ENCODE assay signal across 1 cellular context in the genomic region with DNA sequence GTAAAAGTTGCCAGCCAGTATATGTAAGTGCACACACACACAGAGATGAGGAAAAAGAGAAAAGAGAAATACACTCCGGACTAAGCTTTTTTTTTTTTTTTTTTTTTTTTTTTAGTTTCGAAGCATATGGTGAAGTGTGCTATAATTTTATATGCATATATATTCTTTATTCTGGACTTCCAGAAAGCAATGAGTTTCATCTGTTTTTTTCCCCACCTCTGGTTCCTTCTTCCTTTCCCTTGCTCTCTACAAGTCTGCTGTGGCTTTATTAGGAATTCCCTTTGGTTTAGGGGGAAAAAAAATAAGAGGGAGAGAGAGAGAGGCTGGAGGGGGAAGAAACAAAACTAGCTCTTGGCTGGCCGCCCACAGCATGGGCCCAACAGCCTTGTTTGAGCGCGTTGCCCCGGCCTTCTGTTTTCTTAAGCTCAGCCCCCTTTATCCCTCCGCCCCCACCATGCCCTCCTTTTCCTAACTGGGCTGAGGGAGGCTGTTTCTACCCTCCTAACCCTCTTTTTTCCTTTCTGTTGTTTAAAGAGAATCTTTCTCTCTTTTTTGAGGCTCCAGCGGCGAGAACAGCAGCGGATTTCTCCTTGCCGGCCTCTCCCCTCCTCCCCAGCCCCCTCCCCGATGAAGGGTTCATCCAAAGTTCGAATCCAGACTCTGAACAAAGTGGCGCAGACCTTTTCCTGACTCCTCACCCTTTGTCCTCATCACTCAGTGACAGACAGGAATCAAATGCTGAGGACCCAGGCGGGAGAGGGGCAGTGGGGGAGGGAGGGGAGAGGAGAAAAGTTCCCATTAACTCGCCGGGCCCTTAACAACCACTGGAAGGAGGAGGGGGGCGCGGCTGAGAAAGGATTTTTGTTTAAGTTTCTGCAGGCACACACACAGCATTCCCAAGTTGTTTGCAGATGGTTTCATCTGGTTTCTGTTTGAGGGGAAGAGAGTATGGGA.
TF ChIP-seq lines count a peak whose summit lies in the region.

No MANE protein-coding gene starts in this region.

TF ChIP-seq in liver, 16 proteins besides CTCF, POLR2A, EP300 and RAD21:
- TF ChIP-seq, protein P1, sequence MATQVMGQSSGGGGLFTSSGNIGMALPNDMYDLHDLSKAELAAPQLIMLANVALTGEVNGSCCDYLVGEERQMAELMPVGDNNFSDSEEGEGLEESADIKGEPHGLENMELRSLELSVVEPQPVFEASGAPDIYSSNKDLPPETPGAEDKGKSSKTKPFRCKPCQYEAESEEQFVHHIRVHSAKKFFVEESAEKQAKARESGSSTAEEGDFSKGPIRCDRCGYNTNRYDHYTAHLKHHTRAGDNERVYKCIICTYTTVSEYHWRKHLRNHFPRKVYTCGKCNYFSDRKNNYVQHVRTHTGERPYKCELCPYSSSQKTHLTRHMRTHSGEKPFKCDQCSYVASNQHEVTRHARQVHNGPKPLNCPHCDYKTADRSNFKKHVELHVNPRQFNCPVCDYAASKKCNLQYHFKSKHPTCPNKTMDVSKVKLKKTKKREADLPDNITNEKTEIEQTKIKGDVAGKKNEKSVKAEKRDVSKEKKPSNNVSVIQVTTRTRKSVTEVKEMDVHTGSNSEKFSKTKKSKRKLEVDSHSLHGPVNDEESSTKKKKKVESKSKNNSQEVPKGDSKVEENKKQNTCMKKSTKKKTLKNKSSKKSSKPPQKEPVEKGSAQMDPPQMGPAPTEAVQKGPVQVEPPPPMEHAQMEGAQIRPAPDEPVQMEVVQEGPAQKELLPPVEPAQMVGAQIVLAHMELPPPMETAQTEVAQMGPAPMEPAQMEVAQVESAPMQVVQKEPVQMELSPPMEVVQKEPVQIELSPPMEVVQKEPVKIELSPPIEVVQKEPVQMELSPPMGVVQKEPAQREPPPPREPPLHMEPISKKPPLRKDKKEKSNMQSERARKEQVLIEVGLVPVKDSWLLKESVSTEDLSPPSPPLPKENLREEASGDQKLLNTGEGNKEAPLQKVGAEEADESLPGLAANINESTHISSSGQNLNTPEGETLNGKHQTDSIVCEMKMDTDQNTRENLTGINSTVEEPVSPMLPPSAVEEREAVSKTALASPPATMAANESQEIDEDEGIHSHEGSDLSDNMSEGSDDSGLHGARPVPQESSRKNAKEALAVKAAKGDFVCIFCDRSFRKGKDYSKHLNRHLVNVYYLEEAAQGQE (IDR thresholded peaks at IDR 0.05), result no peak
- TF ChIP-seq, protein P2, sequence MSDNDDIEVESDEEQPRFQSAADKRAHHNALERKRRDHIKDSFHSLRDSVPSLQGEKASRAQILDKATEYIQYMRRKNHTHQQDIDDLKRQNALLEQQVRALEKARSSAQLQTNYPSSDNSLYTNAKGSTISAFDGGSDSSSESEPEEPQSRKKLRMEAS (IDR thresholded peaks at IDR 0.05), result no peak
- TF ChIP-seq TAF1 (conservative IDR thresholded peaks at IDR 0.05), result no peak
- TF ChIP-seq YY1 (IDR thresholded peaks at IDR 0.05), result no peak
- TF ChIP-seq HNF4A (conservative IDR thresholded peaks at IDR 0.05), result peak in 1 of 2 donors; percentile 13
- TF ChIP-seq EGR1 (IDR thresholded peaks at IDR 0.05; ENCODE audit: low read depth in 2 of 2), result no peak
- no peak for TF ChIP-seq FOXA1 (IDR thresholded peaks at IDR 0.05)
- TF ChIP-seq, protein P3, sequence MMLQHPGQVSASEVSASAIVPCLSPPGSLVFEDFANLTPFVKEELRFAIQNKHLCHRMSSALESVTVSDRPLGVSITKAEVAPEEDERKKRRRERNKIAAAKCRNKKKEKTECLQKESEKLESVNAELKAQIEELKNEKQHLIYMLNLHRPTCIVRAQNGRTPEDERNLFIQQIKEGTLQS (IDR thresholded peaks at IDR 0.05), result no peak
- TF ChIP-seq, protein P4, sequence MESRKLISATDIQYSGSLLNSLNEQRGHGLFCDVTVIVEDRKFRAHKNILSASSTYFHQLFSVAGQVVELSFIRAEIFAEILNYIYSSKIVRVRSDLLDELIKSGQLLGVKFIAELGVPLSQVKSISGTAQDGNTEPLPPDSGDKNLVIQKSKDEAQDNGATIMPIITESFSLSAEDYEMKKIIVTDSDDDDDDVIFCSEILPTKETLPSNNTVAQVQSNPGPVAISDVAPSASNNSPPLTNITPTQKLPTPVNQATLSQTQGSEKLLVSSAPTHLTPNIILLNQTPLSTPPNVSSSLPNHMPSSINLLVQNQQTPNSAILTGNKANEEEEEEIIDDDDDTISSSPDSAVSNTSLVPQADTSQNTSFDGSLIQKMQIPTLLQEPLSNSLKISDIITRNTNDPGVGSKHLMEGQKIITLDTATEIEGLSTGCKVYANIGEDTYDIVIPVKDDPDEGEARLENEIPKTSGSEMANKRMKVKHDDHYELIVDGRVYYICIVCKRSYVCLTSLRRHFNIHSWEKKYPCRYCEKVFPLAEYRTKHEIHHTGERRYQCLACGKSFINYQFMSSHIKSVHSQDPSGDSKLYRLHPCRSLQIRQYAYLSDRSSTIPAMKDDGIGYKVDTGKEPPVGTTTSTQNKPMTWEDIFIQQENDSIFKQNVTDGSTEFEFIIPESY (IDR thresholded peaks at IDR 0.05), result no peak
- TF ChIP-seq FOXA2 (IDR thresholded peaks at IDR 0.05), result no peak
- TF ChIP-seq HNF4G (IDR thresholded peaks at IDR 0.05), result no peak
- TF ChIP-seq JUND (IDR thresholded peaks at IDR 0.05), result no peak
- TF ChIP-seq NR2F2 (IDR thresholded peaks at IDR 0.05), result peak; percentile 78
- TF ChIP-seq GABPA (IDR thresholded peaks at IDR 0.05 in 1 of 2, conservative IDR thresholded peaks at IDR 0.05 in 1 of 2), result no peak
- TF ChIP-seq RXRA (IDR thresholded peaks at IDR 0.05), result peak; percentile 62 to 81
- peak; percentile 43 for TF ChIP-seq SP1 (IDR thresholded peaks at IDR 0.05)
